ENCODE assay signal across 28 cellular contexts in the genomic region with DNA sequence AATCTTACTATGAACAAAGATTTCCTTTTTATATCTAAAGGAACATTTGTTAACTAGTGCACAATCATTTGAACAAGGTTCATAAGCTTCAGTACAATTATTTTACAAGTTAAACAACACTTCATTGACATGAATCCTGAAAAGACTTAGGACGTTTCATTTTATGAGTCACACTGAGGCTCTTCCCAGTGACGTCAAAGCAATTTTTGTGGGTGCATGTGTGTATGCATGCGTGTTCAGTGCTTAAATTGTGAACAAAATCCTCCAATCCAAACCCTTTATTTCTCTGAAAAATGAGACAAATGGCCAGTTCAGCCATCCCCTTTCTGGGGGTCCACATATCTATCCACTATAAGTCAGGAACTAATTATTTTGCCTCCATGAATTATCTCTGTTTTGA. TPM values are rescaled to one million over a fixed set of nuclear protein-coding genes. Genes with fewer than 3 reads are reported as not detected.
A peak's percentile ranks its signal among the peaks of the same experiment; 100 is the strongest.
DNase-seq lines count a peak whose midpoint lies in the region; ATAC-seq, FAIRE-seq and TF ChIP-seq lines count a peak whose summit lies in the region.
"Had no signal": no experiment of that assay in that cellular context is flagged by ENCODE, and none has a peak within 500 bp of the region (broad histone marks: within the 10 kb centered on the region; RNA-seq: fewer than 3 reads in every experiment).

No MANE protein-coding gene starts in this region.

- FAIRE-seq in small intestine (lab: Jason Lieb, UNC) = no peak
- FAIRE-seq: A204.1, GM19239 had no signal

- no peak overlapping the region for H3K4me2 ChIP-seq in trophoblast cell (ENCODE audit: low read length)
- H3K4me2 ChIP-seq: KMS-11 had no signal

- no peak overlapping the region for H3K4ac ChIP-seq in trophoblast cell (ENCODE audit: low read depth, low read length)

- no peak overlapping the region for H4K8ac ChIP-seq in trophoblast cell (ENCODE audit: low read depth, low read length)

- H4K91ac ChIP-seq in trophoblast cell (ENCODE audit: low read depth, low read length) = no peak overlapping the region

- H3K79me1 ChIP-seq in trophoblast cell (ENCODE audit: low read length) = no peaks in the 10 kb centered on the region

- H3K27ac ChIP-seq in trophoblast cell (ENCODE audit: low read depth, low read length) (no peak overlapping the region), small intestine (ENCODE audit: low read depth in 1 of 2, low read length in 1 of 2) (no peak overlapping the region)
- H3K27ac ChIP-seq: heart right ventricle, KMS-11, Peyer's patch, SK-N-MC had no signal

- no peak overlapping the region for H2BK12ac ChIP-seq in trophoblast cell (ENCODE audit: low read length)

- TF ChIP-seq CTCF in AG04449 (IDR thresholded peaks at IDR 0.05; ENCODE audit: insufficient read depth, low read length, missing control alignments) (no peak), HFF-Myc (IDR thresholded peaks at IDR 0.05; ENCODE audit: low read depth, low read length, missing control alignments) (no peak), fibroblast of villous mesenchyme (IDR thresholded peaks at IDR 0.05; ENCODE audit: insufficient read depth, low read depth, low read length) (no peak)

- no peak overlapping the region for H2AFZ ChIP-seq in trophoblast cell (ENCODE audit: insufficient read depth, low read length, poor library complexity)

- ATAC-seq in stimulated activated naive B cell treated with anti-CD40 and anti-IgM and Interleukin-4, amounts not matched to agents 10 μg/mL and 1 μg/mL and 100 μg/mL, for 72 hours (replicated peaks) = no peak
- no peak for ATAC-seq in GM18511 (IDR thresholded peaks at IDR 0.05; ENCODE audit: unreplicated experiment)
- ATAC-seq: activated CD4-positive, alpha-beta T cell treated with anti-CD3 and anti-CD28 coated beads for 36 hours; heart right ventricle; left cardiac atrium had no signal

- no peak overlapping the region for H3K23ac ChIP-seq in trophoblast cell (ENCODE audit: low read length)

- no peaks in the 10 kb centered on the region for H3K36me3 Mint-ChIP-seq in stimulated activated naive B cell treated with anti-CD40 and anti-IgM and Interleukin-4, amounts not matched to agents 10 μg/mL and 1 μg/mL and 100 μg/mL, for 72 hours

- WGBS in trophoblast cell (ENCODE audit: extremely low coverage, insufficient coverage, insufficient read length) = no CpG with 5 or more reads among the region's 3 CpGs
- 53 to 78% (median 64%) methylated on average over 3 of the region's 3 CpGs for WGBS in small intestine, 3 donors

- no peaks in the 10 kb centered on the region for H3K9me3 ChIP-seq in trophoblast cell (ENCODE audit: insufficient read depth, low read depth, low read length)
- H3K9me3 ChIP-seq in small intestine (ENCODE audit: control insufficient read depth, low read depth) = no peaks in the 10 kb centered on the region
- H3K9me3 ChIP-seq: BE2C, Peyer's patch had no signal

- no peak overlapping the region for H4K12ac ChIP-seq in trophoblast cell (ENCODE audit: low read depth, low read length)

- DNase-seq in AG04449 (ENCODE audit: low read depth, low spot score) (peak; percentile 23), HFF-Myc (ENCODE audit: extremely low read depth, low read depth) (peak; percentile 31), astrocyte of the hippocampus (ENCODE audit: low read depth, low spot score) (peak; percentile 25), fibroblast of villous mesenchyme (ENCODE audit: low read depth) (peak; percentile 25), trophoblast cell (no peak), small intestine (no peak)
- no peak for DNase-seq in stimulated activated naive B cell treated with anti-CD40 and anti-IgM and Interleukin-4, amounts not matched to agents 10 μg/mL and 1 μg/mL and 100 μg/mL, for 72 hours
- DNase-seq: activated CD4-positive, alpha-beta T cell treated with anti-CD3 and anti-CD28 coated beads for 36 hours; activated CD8-positive, alpha-beta memory T cell treated with anti-CD3 and anti-CD28 coated beads for 24 hours; activated gamma-delta T cell; activated T-cell treated with anti-CD3 and anti-CD28 coated beads, Interleukin-2, amount 50 U/mL, for 1 hour; BE2C; endodermal cell; heart right ventricle; left cardiac atrium; mesenchymal stem cell; NCI-H1694; NCI-H524; Peyer's patch; stimulated activated CD8-positive, alpha-beta memory T cell treated with anti-CD3 and anti-CD28 coated beads, Interleukin-4, amount 100 ng/mL, for 48 hours had no signal

- H3K79me2 ChIP-seq in trophoblast cell (ENCODE audit: control insufficient read depth, insufficient read depth, low read length, poor library complexity) = no peaks in the 10 kb centered on the region

- H3K4me1 ChIP-seq in trophoblast cell (ENCODE audit: control insufficient read depth in 1 of 2, insufficient read depth in 2 of 2, low read length in 2 of 2) (no peaks in the 10 kb centered on the region), small intestine (ENCODE audit: control insufficient read depth in 2 of 2, insufficient read depth in 1 of 2, low read depth in 1 of 2, low read length in 1 of 2) (no peaks in the 10 kb centered on the region)
- H3K4me1 ChIP-seq: BE2C, heart right ventricle, Peyer's patch had no signal

- H2BK5ac ChIP-seq in trophoblast cell (ENCODE audit: low read depth, low read length, poor library complexity) = no peak overlapping the region

- no peaks in the 10 kb centered on the region for H3K27me3 ChIP-seq in trophoblast cell (ENCODE audit: insufficient read depth, low read length)
- no peaks in the 10 kb centered on the region for H3K27me3 ChIP-seq in small intestine (ENCODE audit: control insufficient read depth in 2 of 2, insufficient read depth in 2 of 2, low read length in 2 of 2)
- H3K27me3 ChIP-seq: BE2C, Peyer's patch had no signal

- no peak overlapping the region for H3K4me3 Mint-ChIP-seq in stimulated activated naive B cell treated with anti-CD40 and anti-IgM and Interleukin-4, amounts not matched to agents 10 μg/mL and 1 μg/mL and 100 μg/mL, for 72 hours
- H3K4me3 Mint-ChIP-seq: activated CD4-positive, alpha-beta T cell treated with anti-CD3 and anti-CD28 coated beads for 36 hours; endodermal cell; T-helper 1 cell treated with Interleukin-12 subunit alpha and Interleukin-12 subunit beta and Interleukin-4 antibody, amounts not matched to agents 30 μg/mL and 1 μg/mL, for 36 hours; type B pancreatic cell had no signal

- no peak overlapping the region for H3K18ac ChIP-seq in trophoblast cell (ENCODE audit: low read length)

- no peak overlapping the region for H2BK120ac ChIP-seq in trophoblast cell (ENCODE audit: insufficient read depth, low read length, poor library complexity)

- no peaks in the 10 kb centered on the region for H3K9me3 Mint-ChIP-seq in stimulated activated naive B cell treated with anti-CD40 and anti-IgM and Interleukin-4, amounts not matched to agents 10 μg/mL and 1 μg/mL and 100 μg/mL, for 72 hours
- H3K9me3 Mint-ChIP-seq: T-helper 1 cell treated with Interleukin-12 subunit alpha and Interleukin-12 subunit beta and Interleukin-4 antibody, amounts not matched to agents 30 μg/mL and 1 μg/mL, for 36 hours; type B pancreatic cell had no signal

- no peaks in the 10 kb centered on the region for H3K4me1 Mint-ChIP-seq in stimulated activated naive B cell treated with anti-CD40 and anti-IgM and Interleukin-4, amounts not matched to agents 10 μg/mL and 1 μg/mL and 100 μg/mL, for 72 hours
- H3K4me1 Mint-ChIP-seq: endodermal cell had no signal

- no peak overlapping the region for H3K27ac Mint-ChIP-seq in stimulated activated naive B cell treated with anti-CD40 and anti-IgM and Interleukin-4, amounts not matched to agents 10 μg/mL and 1 μg/mL and 100 μg/mL, for 72 hours
- H3K27ac Mint-ChIP-seq: activated CD4-positive, alpha-beta T cell treated with anti-CD3 and anti-CD28 coated beads for 36 hours; endodermal cell; progenitor cell of endocrine pancreas; T-helper 1 cell treated with Interleukin-12 subunit alpha and Interleukin-12 subunit beta and Interleukin-4 antibody, amounts not matched to agents 30 μg/mL and 1 μg/mL, for 36 hours; type B pancreatic cell had no signal

- H3K27me3 Mint-ChIP-seq in stimulated activated naive B cell treated with anti-CD40 and anti-IgM and Interleukin-4, amounts not matched to agents 10 μg/mL and 1 μg/mL and 100 μg/mL, for 72 hours = peaks cover 4 to 12% of the 10 kb centered on the region in 2 donors
- H3K27me3 Mint-ChIP-seq: activated CD4-positive, alpha-beta T cell treated with anti-CD3 and anti-CD28 coated beads for 36 hours; progenitor cell of endocrine pancreas; type B pancreatic cell had no signal

- H3K36me3 ChIP-seq in trophoblast cell (ENCODE audit: control insufficient read depth in 1 of 2, insufficient read depth in 2 of 2, low read length in 2 of 2) (no peaks in the 10 kb centered on the region), small intestine (ENCODE audit: control insufficient read depth in 2 of 2, insufficient read depth in 2 of 2, low read length in 2 of 2) (no peaks in the 10 kb centered on the region)
- H3K36me3 ChIP-seq: BE2C, heart right ventricle, Peyer's patch had no signal

- H3K9ac ChIP-seq in trophoblast cell (ENCODE audit: low read length) = no peak overlapping the region
- H3K9ac ChIP-seq: KMS-11 had no signal

- H3K4me3 ChIP-seq in AG04449 (ENCODE audit: low read depth, low read length) (no peak overlapping the region), HFF-Myc (replicated peaks; ENCODE audit: low read depth, low read length) (no peak overlapping the region), fibroblast of villous mesenchyme (ENCODE audit: low read depth, low read length) (no peak overlapping the region), trophoblast cell (ENCODE audit: low read depth, low read length) (no peak overlapping the region), small intestine (ENCODE audit: low read depth in 1 of 2, low read length in 2 of 2) (no peak overlapping the region)
- H3K4me3 ChIP-seq: heart right ventricle, Peyer's patch, SK-N-MC had no signal

- no peak overlapping the region for H2AK5ac ChIP-seq in trophoblast cell (ENCODE audit: low read length)

- CTCF ChIA-PET in AG04449 (lab: Yijun Ruan, JAX) = interaction anchor here (1.0 to 2.6 kb wide), 2 partner anchors 113 to 162 kb away, joined by 3 to 8 read pairs; no protein-coding TSS in a partner anchor

- POLR2A ChIA-PET in AG04449 (lab: Yijun Ruan, JAX) = no interaction called here

- no peak overlapping the region for H3K14ac ChIP-seq in trophoblast cell (ENCODE audit: low read length)

RNA-seq across cellular contexts. Expression of a gene that starts 2.9 kb away (rescaled TPM):
- total RNA-seq in fibroblast of villous mesenchyme = not detected in 2 replicates
- polyA plus RNA-seq in trophoblast cell (2013) = not detected in 2 replicates
- not detected for polyA plus RNA-seq in small intestine
- total RNA-seq: activated CD4-positive, alpha-beta T cell treated with anti-CD3 and anti-CD28 coated beads for 36 hours; heart right ventricle; Peyer's patch; progenitor cell of endocrine pancreas had no signal
- polyA plus RNA-seq: heart right ventricle had no signal

Comparison
In these comparisons a context has a peak if more than half of its experiments do, and no peak if none do; other contexts are left out.
1. DNase-seq: peak in AG04449 (single experiment), HFF-Myc (single experiment), astrocyte of the hippocampus (single experiment) and fibroblast of villous mesenchyme (single experiment); none in trophoblast cell (0 of 2), stimulated activated naive B cell treated with anti-CD40 and anti-IgM and Interleukin-4, amounts not matched to agents 10 μg/mL and 1 μg/mL and 100 μg/mL, for 72 hours (single experiment) and small intestine (single experiment).